In genomic region chr6:35731736-35732532, GRCh38 we compare ENCODE assay signal across 1 cellular context.
TF ChIP-seq lines count a peak whose summit lies in the region.

No MANE protein-coding gene starts in this region.

TF ChIP-seq in WTC11, 78 proteins besides CTCF, POLR2A, EP300 and RAD21 (continued from another document):
- no peak for TF ChIP-seq ATF2 (CRISPR knock-in tag; IDR thresholded peaks at IDR 0.05; ENCODE audit: borderline replicate concordance, low read depth)
- TF ChIP-seq, protein P1, sequence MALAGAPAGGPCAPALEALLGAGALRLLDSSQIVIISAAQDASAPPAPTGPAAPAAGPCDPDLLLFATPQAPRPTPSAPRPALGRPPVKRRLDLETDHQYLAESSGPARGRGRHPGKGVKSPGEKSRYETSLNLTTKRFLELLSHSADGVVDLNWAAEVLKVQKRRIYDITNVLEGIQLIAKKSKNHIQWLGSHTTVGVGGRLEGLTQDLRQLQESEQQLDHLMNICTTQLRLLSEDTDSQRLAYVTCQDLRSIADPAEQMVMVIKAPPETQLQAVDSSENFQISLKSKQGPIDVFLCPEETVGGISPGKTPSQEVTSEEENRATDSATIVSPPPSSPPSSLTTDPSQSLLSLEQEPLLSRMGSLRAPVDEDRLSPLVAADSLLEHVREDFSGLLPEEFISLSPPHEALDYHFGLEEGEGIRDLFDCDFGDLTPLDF (CRISPR knock-in tag; IDR thresholded peaks at IDR 0.05), result peak; percentile 45; the same call in 1 of the 2 replicates
- TF ChIP-seq ZNF138 (CRISPR knock-in tag; conservative IDR thresholded peaks at IDR 0.05), result no peak
- no peak for TF ChIP-seq FOXJ3 (CRISPR knock-in tag; IDR thresholded peaks at IDR 0.05; ENCODE audit: borderline replicate concordance)
- no peak for TF ChIP-seq RORB (CRISPR knock-in tag; IDR thresholded peaks at IDR 0.05)
- peak; percentile 64; the same call in 1 of the 2 replicates for TF ChIP-seq FOXP1 (CRISPR knock-in tag; IDR thresholded peaks at IDR 0.05; ENCODE audit: borderline replicate concordance)
- TF ChIP-seq MXD4 (CRISPR knock-in tag; IDR thresholded peaks at IDR 0.05; ENCODE audit: borderline replicate concordance), result no peak
- no peak for TF ChIP-seq NR3C1 (CRISPR knock-in tag; conservative IDR thresholded peaks at IDR 0.05; ENCODE audit: low read depth)
- no peak for TF ChIP-seq JUN (CRISPR knock-in tag; IDR thresholded peaks at IDR 0.05)
- no peak for TF ChIP-seq HMGA2 (CRISPR knock-in tag; IDR thresholded peaks at IDR 0.05)
- TF ChIP-seq, protein P2, sequence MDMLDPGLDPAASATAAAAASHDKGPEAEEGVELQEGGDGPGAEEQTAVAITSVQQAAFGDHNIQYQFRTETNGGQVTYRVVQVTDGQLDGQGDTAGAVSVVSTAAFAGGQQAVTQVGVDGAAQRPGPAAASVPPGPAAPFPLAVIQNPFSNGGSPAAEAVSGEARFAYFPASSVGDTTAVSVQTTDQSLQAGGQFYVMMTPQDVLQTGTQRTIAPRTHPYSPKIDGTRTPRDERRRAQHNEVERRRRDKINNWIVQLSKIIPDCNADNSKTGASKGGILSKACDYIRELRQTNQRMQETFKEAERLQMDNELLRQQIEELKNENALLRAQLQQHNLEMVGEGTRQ (CRISPR knock-in tag; IDR thresholded peaks at IDR 0.05), result no peak
- TF ChIP-seq HMGXB4 (CRISPR knock-in tag; IDR thresholded peaks at IDR 0.05), result peak; percentile 48; the same call in 1 of the 2 replicates
- no peak for TF ChIP-seq TP53 (CRISPR knock-in tag; IDR thresholded peaks at IDR 0.05)
- no peak for TF ChIP-seq IRF2 (CRISPR knock-in tag; IDR thresholded peaks at IDR 0.05; ENCODE audit: borderline replicate concordance, low read depth)
- TF ChIP-seq USF1 (CRISPR knock-in tag; IDR thresholded peaks at IDR 0.05), result peak; percentile 53; the same call in 1 of the 2 replicates
- TF ChIP-seq, protein P3, sequence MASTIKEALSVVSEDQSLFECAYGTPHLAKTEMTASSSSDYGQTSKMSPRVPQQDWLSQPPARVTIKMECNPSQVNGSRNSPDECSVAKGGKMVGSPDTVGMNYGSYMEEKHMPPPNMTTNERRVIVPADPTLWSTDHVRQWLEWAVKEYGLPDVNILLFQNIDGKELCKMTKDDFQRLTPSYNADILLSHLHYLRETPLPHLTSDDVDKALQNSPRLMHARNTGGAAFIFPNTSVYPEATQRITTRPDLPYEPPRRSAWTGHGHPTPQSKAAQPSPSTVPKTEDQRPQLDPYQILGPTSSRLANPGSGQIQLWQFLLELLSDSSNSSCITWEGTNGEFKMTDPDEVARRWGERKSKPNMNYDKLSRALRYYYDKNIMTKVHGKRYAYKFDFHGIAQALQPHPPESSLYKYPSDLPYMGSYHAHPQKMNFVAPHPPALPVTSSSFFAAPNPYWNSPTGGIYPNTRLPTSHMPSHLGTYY (CRISPR knock-in tag; IDR thresholded peaks at IDR 0.05), result 0 out of 2 replicates have a peak, but pooled peaks have one; percentile 17
- TF ChIP-seq, protein P4, sequence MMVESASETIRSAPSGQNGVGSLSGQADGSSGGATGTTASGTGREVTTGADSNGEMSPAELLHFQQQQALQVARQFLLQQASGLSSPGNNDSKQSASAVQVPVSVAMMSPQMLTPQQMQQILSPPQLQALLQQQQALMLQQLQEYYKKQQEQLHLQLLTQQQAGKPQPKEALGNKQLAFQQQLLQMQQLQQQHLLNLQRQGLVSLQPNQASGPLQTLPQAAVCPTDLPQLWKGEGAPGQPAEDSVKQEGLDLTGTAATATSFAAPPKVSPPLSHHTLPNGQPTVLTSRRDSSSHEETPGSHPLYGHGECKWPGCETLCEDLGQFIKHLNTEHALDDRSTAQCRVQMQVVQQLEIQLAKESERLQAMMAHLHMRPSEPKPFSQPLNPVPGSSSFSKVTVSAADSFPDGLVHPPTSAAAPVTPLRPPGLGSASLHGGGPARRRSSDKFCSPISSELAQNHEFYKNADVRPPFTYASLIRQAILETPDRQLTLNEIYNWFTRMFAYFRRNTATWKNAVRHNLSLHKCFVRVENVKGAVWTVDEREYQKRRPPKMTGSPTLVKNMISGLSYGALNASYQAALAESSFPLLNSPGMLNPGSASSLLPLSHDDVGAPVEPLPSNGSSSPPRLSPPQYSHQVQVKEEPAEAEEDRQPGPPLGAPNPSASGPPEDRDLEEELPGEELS (CRISPR knock-in tag; IDR thresholded peaks at IDR 0.05), result no peak
- 0 out of 2 replicates have a peak, but pooled peaks have one; percentile 17 for TF ChIP-seq IRF1 (CRISPR knock-in tag; IDR thresholded peaks at IDR 0.05)
- no peak for TF ChIP-seq GRHL2 (CRISPR knock-in tag; IDR thresholded peaks at IDR 0.05; ENCODE audit: insufficient replicate concordance, severe bottlenecking)
- TF ChIP-seq ZNF423 (CRISPR knock-in tag; IDR thresholded peaks at IDR 0.05), result peak; percentile 97
- no peak; the same call in 1 of the 2 replicates for TF ChIP-seq EMX1 (CRISPR knock-in tag; IDR thresholded peaks at IDR 0.05)
- TF ChIP-seq NFYB (CRISPR knock-in tag; conservative IDR thresholded peaks at IDR 0.05; ENCODE audit: low read depth), result no peak
- no peak for TF ChIP-seq SOX15 (CRISPR knock-in tag; IDR thresholded peaks at IDR 0.05)
- TF ChIP-seq CBFB (CRISPR knock-in tag; IDR thresholded peaks at IDR 0.05; ENCODE audit: low read depth), result no peak
- TF ChIP-seq ZNF317 (CRISPR knock-in tag; IDR thresholded peaks at IDR 0.05; ENCODE audit: borderline replicate concordance, low read depth), result no peak
- TF ChIP-seq ATF1 (CRISPR knock-in tag; IDR thresholded peaks at IDR 0.05), result no peak
- no peak for TF ChIP-seq ZNF121 (CRISPR knock-in tag; IDR thresholded peaks at IDR 0.05)
- TF ChIP-seq SMAD4 (CRISPR knock-in tag; IDR thresholded peaks at IDR 0.05), result no peak
- no peak for TF ChIP-seq NFE2L1 (CRISPR knock-in tag; IDR thresholded peaks at IDR 0.05)
- TF ChIP-seq ZMAT4 (CRISPR knock-in tag; IDR thresholded peaks at IDR 0.05), result no peak
- TF ChIP-seq CREM (CRISPR knock-in tag; IDR thresholded peaks at IDR 0.05), result no peak
- 0 out of 2 replicates have a peak, but pooled peaks have one; percentile 12 for TF ChIP-seq PRRX2 (CRISPR knock-in tag; IDR thresholded peaks at IDR 0.05)
- TF ChIP-seq ZNF416 (CRISPR knock-in tag; IDR thresholded peaks at IDR 0.05), result no peak
- TF ChIP-seq, protein P5, sequence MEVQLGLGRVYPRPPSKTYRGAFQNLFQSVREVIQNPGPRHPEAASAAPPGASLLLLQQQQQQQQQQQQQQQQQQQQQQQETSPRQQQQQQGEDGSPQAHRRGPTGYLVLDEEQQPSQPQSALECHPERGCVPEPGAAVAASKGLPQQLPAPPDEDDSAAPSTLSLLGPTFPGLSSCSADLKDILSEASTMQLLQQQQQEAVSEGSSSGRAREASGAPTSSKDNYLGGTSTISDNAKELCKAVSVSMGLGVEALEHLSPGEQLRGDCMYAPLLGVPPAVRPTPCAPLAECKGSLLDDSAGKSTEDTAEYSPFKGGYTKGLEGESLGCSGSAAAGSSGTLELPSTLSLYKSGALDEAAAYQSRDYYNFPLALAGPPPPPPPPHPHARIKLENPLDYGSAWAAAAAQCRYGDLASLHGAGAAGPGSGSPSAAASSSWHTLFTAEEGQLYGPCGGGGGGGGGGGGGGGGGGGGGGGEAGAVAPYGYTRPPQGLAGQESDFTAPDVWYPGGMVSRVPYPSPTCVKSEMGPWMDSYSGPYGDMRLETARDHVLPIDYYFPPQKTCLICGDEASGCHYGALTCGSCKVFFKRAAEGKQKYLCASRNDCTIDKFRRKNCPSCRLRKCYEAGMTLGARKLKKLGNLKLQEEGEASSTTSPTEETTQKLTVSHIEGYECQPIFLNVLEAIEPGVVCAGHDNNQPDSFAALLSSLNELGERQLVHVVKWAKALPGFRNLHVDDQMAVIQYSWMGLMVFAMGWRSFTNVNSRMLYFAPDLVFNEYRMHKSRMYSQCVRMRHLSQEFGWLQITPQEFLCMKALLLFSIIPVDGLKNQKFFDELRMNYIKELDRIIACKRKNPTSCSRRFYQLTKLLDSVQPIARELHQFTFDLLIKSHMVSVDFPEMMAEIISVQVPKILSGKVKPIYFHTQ (CRISPR knock-in tag; IDR thresholded peaks at IDR 0.05), result no peak
- TF ChIP-seq ZNF263 (CRISPR knock-in tag; IDR thresholded peaks at IDR 0.05; ENCODE audit: low read depth), result no peak
- TF ChIP-seq, protein P6, sequence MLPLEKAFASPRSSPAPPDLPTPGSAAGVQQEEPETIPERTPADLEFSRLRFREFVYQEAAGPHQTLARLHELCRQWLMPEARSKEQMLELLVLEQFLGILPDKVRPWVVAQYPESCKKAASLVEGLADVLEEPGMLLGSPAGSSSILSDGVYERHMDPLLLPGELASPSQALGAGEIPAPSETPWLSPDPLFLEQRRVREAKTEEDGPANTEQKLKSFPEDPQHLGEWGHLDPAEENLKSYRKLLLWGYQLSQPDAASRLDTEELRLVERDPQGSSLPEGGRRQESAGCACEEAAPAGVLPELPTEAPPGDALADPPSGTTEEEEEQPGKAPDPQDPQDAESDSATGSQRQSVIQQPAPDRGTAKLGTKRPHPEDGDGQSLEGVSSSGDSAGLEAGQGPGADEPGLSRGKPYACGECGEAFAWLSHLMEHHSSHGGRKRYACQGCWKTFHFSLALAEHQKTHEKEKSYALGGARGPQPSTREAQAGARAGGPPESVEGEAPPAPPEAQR (CRISPR knock-in tag; IDR thresholded peaks at IDR 0.05), result no peak
